In the genomic region with DNA sequence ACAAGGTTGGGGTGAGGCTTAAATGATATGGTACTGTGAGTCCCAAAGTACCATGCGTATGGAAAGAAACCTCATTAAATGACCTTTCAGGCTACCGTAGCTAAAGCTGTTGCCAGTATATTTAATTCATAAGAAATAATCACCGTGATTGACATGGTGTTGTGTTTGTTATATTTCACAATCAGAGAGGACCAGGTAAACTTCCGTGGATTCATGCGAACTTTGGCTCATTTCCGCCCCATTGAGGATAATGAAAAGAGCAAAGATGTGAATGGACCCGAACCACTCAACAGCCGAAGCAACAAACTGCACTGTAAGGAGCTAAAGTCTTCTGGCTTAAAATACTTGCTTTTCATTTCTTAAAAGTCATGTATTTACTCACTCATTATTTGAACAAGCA, we compare ENCODE assay signal across 1 cellular context.
TF ChIP-seq lines count a peak whose summit lies in the region.

No MANE protein-coding gene starts in this region.

TF ChIP-seq in HepG2, 621 proteins besides CTCF, POLR2A, EP300 and RAD21:
- TF ChIP-seq ZNF589 (CRISPR knock-in tag; conservative IDR thresholded peaks at IDR 0.05), result no peak
- TF ChIP-seq PPARG (CRISPR knock-in tag; conservative IDR thresholded peaks at IDR 0.05), result peak; percentile 62; the same call in 1 of the 2 replicates
- TF ChIP-seq CHD4 (IDR thresholded peaks at IDR 0.05; ENCODE audit: borderline replicate concordance, low read length), result 0 out of 2 replicates have a peak, but pooled peaks have one; percentile 39
- peak; percentile 64 for TF ChIP-seq CEBPB (IDR thresholded peaks at IDR 0.05; ENCODE audit: borderline replicate concordance, low read depth, low read length)
- peak; percentile 37; the same call in 1 of the 2 replicates for TF ChIP-seq CEBPG (CRISPR knock-in tag; IDR thresholded peaks at IDR 0.05)
- TF ChIP-seq ETV5 (CRISPR knock-in tag; IDR thresholded peaks at IDR 0.05; ENCODE audit: borderline replicate concordance), result peak; percentile 12; the same call in 1 of the 2 replicates
- TF ChIP-seq, protein P1, sequence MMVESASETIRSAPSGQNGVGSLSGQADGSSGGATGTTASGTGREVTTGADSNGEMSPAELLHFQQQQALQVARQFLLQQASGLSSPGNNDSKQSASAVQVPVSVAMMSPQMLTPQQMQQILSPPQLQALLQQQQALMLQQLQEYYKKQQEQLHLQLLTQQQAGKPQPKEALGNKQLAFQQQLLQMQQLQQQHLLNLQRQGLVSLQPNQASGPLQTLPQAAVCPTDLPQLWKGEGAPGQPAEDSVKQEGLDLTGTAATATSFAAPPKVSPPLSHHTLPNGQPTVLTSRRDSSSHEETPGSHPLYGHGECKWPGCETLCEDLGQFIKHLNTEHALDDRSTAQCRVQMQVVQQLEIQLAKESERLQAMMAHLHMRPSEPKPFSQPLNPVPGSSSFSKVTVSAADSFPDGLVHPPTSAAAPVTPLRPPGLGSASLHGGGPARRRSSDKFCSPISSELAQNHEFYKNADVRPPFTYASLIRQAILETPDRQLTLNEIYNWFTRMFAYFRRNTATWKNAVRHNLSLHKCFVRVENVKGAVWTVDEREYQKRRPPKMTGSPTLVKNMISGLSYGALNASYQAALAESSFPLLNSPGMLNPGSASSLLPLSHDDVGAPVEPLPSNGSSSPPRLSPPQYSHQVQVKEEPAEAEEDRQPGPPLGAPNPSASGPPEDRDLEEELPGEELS (CRISPR knock-in tag; IDR thresholded peaks at IDR 0.05), result peak; percentile 41
- TF ChIP-seq NCOA5 (CRISPR knock-in tag; IDR thresholded peaks at IDR 0.05), result no peak
- peak; percentile 50; the same call in 1 of the 2 replicates for TF ChIP-seq PAXIP1 (CRISPR knock-in tag; conservative IDR thresholded peaks at IDR 0.05)
- TF ChIP-seq HNF4G (IDR thresholded peaks at IDR 0.05; ENCODE audit: borderline replicate concordance, low read depth, low read length), result peak; percentile 22; the same call in 1 of the 2 replicates
- no peak for TF ChIP-seq HNF4G (CRISPR knock-in tag; IDR thresholded peaks at IDR 0.05; ENCODE audit: borderline replicate concordance, low read depth)
- no peak for TF ChIP-seq NPAS2 (CRISPR knock-in tag; IDR thresholded peaks at IDR 0.05; ENCODE audit: borderline replicate concordance)
- TF ChIP-seq FOXP1 (IDR thresholded peaks at IDR 0.05), result no peak
- TF ChIP-seq FOXP1 (CRISPR knock-in tag; IDR thresholded peaks at IDR 0.05), result peak; percentile 43; the same call in 1 of the 2 replicates
- TF ChIP-seq HNF4A (CRISPR knock-in tag; IDR thresholded peaks at IDR 0.05), result peak; percentile 48
